30 cellular contexts compared by ENCODE assay signal in the genomic region with DNA sequence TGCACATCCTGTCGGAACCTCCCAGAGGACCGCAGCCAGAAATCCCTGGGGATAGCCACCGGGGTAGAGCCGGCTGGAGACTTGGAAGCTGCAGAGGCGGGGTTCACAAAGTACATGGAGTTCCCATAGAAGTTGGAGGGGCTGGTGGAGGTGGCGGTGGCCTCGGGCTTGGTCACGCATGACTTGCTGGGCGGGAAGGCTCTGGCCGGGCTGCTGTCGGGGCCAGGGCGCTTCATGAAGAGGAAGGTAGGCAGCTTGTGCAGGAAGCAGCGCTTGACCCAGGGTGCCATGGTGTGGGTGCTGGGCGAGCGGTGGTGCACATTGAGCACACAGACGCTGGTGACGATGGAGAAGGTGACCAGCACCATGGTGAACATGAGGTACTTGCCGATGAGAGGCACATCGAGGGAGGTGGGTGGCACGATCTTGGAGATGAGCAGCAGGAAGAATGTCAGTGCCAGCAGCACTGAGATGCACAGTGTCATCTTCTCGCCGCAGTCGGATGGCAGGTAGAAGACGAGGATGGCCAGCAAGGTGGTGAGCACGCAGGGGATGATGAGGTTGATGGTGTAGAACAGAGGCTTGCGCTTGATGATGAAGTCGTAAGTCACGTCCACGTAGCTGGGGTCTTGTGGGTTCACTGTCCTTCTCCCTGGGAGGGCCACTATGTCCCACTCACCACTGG. TPM values are rescaled to one million over a fixed set of nuclear protein-coding genes. Genes with fewer than 3 reads are reported as not detected.
"Had no signal": no experiment of that assay in that cellular context is flagged by ENCODE, and none has a peak within 500 bp of the region (broad histone marks: within the 10 kb centered on the region; RNA-seq: fewer than 3 reads in every experiment).

No MANE protein-coding gene starts in this region.

- FAIRE-seq: TTC549 had no signal

- H3K27ac Mint-ChIP-seq: activated naive CD4-positive, alpha-beta T cell treated with anti-CD3 and anti-CD28 coated beads, Interleukin-2, amount 10 ng/mL, durations not matched to agents 7 days and 5 days; activated naive CD8-positive, alpha-beta T cell treated with anti-CD3 and anti-CD28 coated beads, Interleukin-2, amount 10 ng/mL, durations not matched to agents 7 days and 5 days; dendritic cell treated with granulocyte-macrophage colony-stimulating factor and Interleukin-4, amounts not matched to agents 40 ng/mL and 50 ng/mL, for 4 days; naive thymus-derived CD8-positive, alpha-beta T cell; progenitor cell of endocrine pancreas; stimulated activated effector memory CD8-positive, alpha-beta T cell treated with anti-CD3 and anti-CD28 coated beads, Interleukin-12 subunit alpha, Interleukin-12 subunit beta, amount 100 ng/mL, for 72 hours; stimulated activated naive CD8-positive, alpha-beta T cell treated with anti-CD3 and anti-CD28 coated beads, Interleukin-15, Interleukin-2, amounts not matched to agents 100 ng/mL and 50 ng/mL, for 24 hours; T-helper 1 cell treated with Interleukin-12 subunit alpha and Interleukin-12 subunit beta and Interleukin-4 antibody, amounts not matched to agents 30 μg/mL and 1 μg/mL, for 36 hours; type B pancreatic cell had no signal

- H3K4me3 Mint-ChIP-seq: activated naive CD4-positive, alpha-beta T cell treated with anti-CD3 and anti-CD28 coated beads, Interleukin-2, amount 10 ng/mL, durations not matched to agents 7 days and 5 days; activated naive CD8-positive, alpha-beta T cell treated with anti-CD3 and anti-CD28 coated beads, Interleukin-2, amount 10 ng/mL, durations not matched to agents 7 days and 5 days; dendritic cell treated with granulocyte-macrophage colony-stimulating factor and Interleukin-4, amounts not matched to agents 40 ng/mL and 50 ng/mL, for 4 days; naive thymus-derived CD8-positive, alpha-beta T cell; stimulated activated effector memory CD8-positive, alpha-beta T cell treated with anti-CD3 and anti-CD28 coated beads, Interleukin-12 subunit alpha, Interleukin-12 subunit beta, amount 100 ng/mL, for 72 hours; stimulated activated naive CD8-positive, alpha-beta T cell treated with anti-CD3 and anti-CD28 coated beads, Interleukin-15, Interleukin-2, amounts not matched to agents 100 ng/mL and 50 ng/mL, for 24 hours; T-helper 1 cell treated with Interleukin-12 subunit alpha and Interleukin-12 subunit beta and Interleukin-4 antibody, amounts not matched to agents 30 μg/mL and 1 μg/mL, for 36 hours; type B pancreatic cell had no signal

- H3K36me3 ChIP-seq: ascending aorta, brain microvascular endothelial cell, esophagus squamous epithelium, heart right ventricle, right lobe of liver had no signal

- H3K9me3 Mint-ChIP-seq: activated naive CD8-positive, alpha-beta T cell treated with anti-CD3 and anti-CD28 coated beads, Interleukin-2, amount 10 ng/mL, durations not matched to agents 7 days and 5 days; stimulated activated naive CD8-positive, alpha-beta T cell treated with anti-CD3 and anti-CD28 coated beads, Interleukin-15, Interleukin-2, amounts not matched to agents 100 ng/mL and 50 ng/mL, for 24 hours; T-helper 1 cell treated with Interleukin-12 subunit alpha and Interleukin-12 subunit beta and Interleukin-4 antibody, amounts not matched to agents 30 μg/mL and 1 μg/mL, for 36 hours had no signal

- H3K4me1 ChIP-seq: ascending aorta, heart right ventricle, right lobe of liver had no signal

- H3K9me3 ChIP-seq: right lobe of liver had no signal

- ATAC-seq: heart right ventricle; naive thymus-derived CD8-positive, alpha-beta T cell; right lobe of liver; stimulated activated effector memory CD8-positive, alpha-beta T cell treated with anti-CD3 and anti-CD28 coated beads, Interleukin-12 subunit alpha, Interleukin-12 subunit beta, amount 100 ng/mL, for 72 hours had no signal

- H3K27me3 ChIP-seq: ascending aorta, right lobe of liver had no signal

- H3K36me3 Mint-ChIP-seq: activated naive CD4-positive, alpha-beta T cell treated with anti-CD3 and anti-CD28 coated beads, Interleukin-2, amount 10 ng/mL, durations not matched to agents 7 days and 5 days; activated naive CD8-positive, alpha-beta T cell treated with anti-CD3 and anti-CD28 coated beads, Interleukin-2, amount 10 ng/mL, durations not matched to agents 7 days and 5 days; stimulated activated effector memory CD8-positive, alpha-beta T cell treated with anti-CD3 and anti-CD28 coated beads, Interleukin-12 subunit alpha, Interleukin-12 subunit beta, amount 100 ng/mL, for 72 hours; type B pancreatic cell had no signal

- H3K27ac ChIP-seq: ascending aorta, brain microvascular endothelial cell, epithelial cell of prostate, esophagus squamous epithelium, heart right ventricle, right lobe of liver, skin epidermis, VCaP had no signal

- DNase-seq: activated CD4-positive, alpha-beta T cell treated with anti-CD3 and anti-CD28 coated beads for 48 hours; activated CD4-positive, alpha-beta T cell treated with anti-CD3 and anti-CD28 coated beads, Interleukin-2, amount 50 U/mL, for 48 hours; activated gamma-delta T cell; activated naive CD4-positive, alpha-beta T cell treated with anti-CD3 and anti-CD28 coated beads, Interleukin-2, amount 10 ng/mL, durations not matched to agents 7 days and 5 days; activated naive CD8-positive, alpha-beta T cell treated with anti-CD3 and anti-CD28 coated beads, Interleukin-2, amount 10 ng/mL, durations not matched to agents 7 days and 5 days; brain microvascular endothelial cell; effector CD4-positive, alpha-beta T cell; esophagus squamous epithelium; foreskin melanocyte; heart right ventricle; naive thymus-derived CD8-positive, alpha-beta T cell; right lobe of liver; stimulated activated CD4-positive, alpha-beta T cell treated with anti-CD3 and anti-CD28 coated beads, Interleukin-4, amount 100 ng/mL, for 24 hours; substantia nigra; SW 1271; T-helper 9 cell had no signal

- H3K4me3 ChIP-seq: ascending aorta, esophagus squamous epithelium, heart right ventricle, right lobe of liver, skin epidermis had no signal

- H3K4me1 Mint-ChIP-seq: activated naive CD4-positive, alpha-beta T cell treated with anti-CD3 and anti-CD28 coated beads, Interleukin-2, amount 10 ng/mL, durations not matched to agents 7 days and 5 days; activated naive CD8-positive, alpha-beta T cell treated with anti-CD3 and anti-CD28 coated beads, Interleukin-2, amount 10 ng/mL, durations not matched to agents 7 days and 5 days; naive thymus-derived CD8-positive, alpha-beta T cell; stimulated activated effector memory CD8-positive, alpha-beta T cell treated with anti-CD3 and anti-CD28 coated beads, Interleukin-12 subunit alpha, Interleukin-12 subunit beta, amount 100 ng/mL, for 72 hours had no signal

RNA-seq across cellular contexts. Expression of gene CHRNA3, which starts 8.4 kb away (rescaled TPM):
- total RNA-seq: activated naive CD8-positive, alpha-beta T cell treated with anti-CD3 and anti-CD28 coated beads, Interleukin-2, amount 10 ng/mL, durations not matched to agents 7 days and 5 days; ascending aorta; glomerular endothelial cell; naive thymus-derived CD8-positive, alpha-beta T cell; osteoblast; renal cortical epithelial cell; right lobe of liver had no signal
- polyA plus RNA-seq: naive thymus-derived CD8-positive, alpha-beta T cell had no signal

RNA-seq across cellular contexts. Expression of gene CHRNB4, which starts 11.8 kb away (rescaled TPM):
- total RNA-seq: activated naive CD8-positive, alpha-beta T cell treated with anti-CD3 and anti-CD28 coated beads, Interleukin-2, amount 10 ng/mL, durations not matched to agents 7 days and 5 days; ascending aorta; glomerular endothelial cell; naive thymus-derived CD8-positive, alpha-beta T cell; osteoblast had no signal
- polyA plus RNA-seq: naive thymus-derived CD8-positive, alpha-beta T cell had no signal
